18 cellular contexts compared by ENCODE assay signal in the genomic region with DNA sequence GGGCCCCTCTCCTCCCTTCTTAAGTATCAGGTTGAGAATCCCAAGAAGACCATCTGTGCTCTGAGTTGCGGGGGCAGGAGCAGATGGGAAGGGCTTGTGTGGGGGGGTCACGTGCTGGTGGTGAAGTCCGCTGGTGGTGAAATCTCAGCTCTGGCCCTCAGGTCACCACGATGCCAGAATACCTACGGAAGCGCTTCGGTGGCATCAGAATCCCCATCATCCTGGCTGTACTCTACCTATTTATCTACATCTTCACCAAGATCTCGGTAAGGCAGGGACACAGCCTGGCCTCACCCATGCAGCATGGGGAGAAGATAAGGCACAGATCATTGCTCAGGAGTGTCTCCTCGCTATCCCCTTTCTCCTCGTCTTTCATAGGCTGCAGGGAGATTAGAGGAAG. TPM values are rescaled to one million over a fixed set of nuclear protein-coding genes. Genes with fewer than 3 reads are reported as not detected.
DNase-seq lines count a peak whose midpoint lies in the region; ATAC-seq and TF ChIP-seq lines count a peak whose summit lies in the region.
"Had no signal": no experiment of that assay in that cellular context is flagged by ENCODE, and none has a peak within 500 bp of the region (broad histone marks: within the 10 kb centered on the region; RNA-seq: fewer than 3 reads in every experiment).

No MANE protein-coding gene starts in this region.

- WGBS in ovary, 3 donors = 81 to 86% (median 83%) methylated on average over 10 of the region's 10 CpGs

- H3K27ac Mint-ChIP-seq in neural crest cell (ENCODE audit: unreplicated experiment) = peak overlapping the region; percentile 27
- H3K27ac Mint-ChIP-seq: B cell; CD8-positive, alpha-beta T cell; GM23338 had no signal

- peaks cover 4% of the 10 kb centered on the region for H3K9me3 Mint-ChIP-seq in neural crest cell

- H3K27me3 Mint-ChIP-seq in neural crest cell (ENCODE audit: low read depth) = peaks cover 11% of the 10 kb centered on the region

- no peak overlapping the region for H3K4me3 Mint-ChIP-seq in neural crest cell
- H3K4me3 Mint-ChIP-seq: B cell; CD8-positive, alpha-beta T cell; GM23338 had no signal

- no peak for TF ChIP-seq CTCF in neural crest cell (conservative IDR thresholded peaks at IDR 0.05)
- TF ChIP-seq CTCF in ovary (IDR thresholded peaks at IDR 0.05) = no peak

- no peaks in the 10 kb centered on the region for H3K27me3 ChIP-seq in ovary
- H3K27me3 ChIP-seq: BLaER1 treated with 17β-estradiol and CSF1 and Interleukin-3, amounts not matched to agents 10 nM and 100 nM had no signal

- peak; percentile 21 for DNase-seq in activated effector memory CD4-positive, alpha-beta T cell treated with anti-CD3 and anti-CD28 coated beads, Interleukin-2, amount 50 U/mL, for 16 hours
- no peak for DNase-seq in activated effector memory CD4-positive, alpha-beta T cell treated with Interleukin-2 at 50 U/mL for 16 hours
- DNase-seq in NCI-H82 (lab: John Stamatoyannopoulos, UW) (peak; percentile 87), neural crest cell (ENCODE audit: low read depth, low spot score) (no peak), COLO829 (ENCODE audit: low spot score) (no peak), ovary (no peak)
- DNase-seq: CD8-positive, alpha-beta T cell; COR-L47; DMS153; DMS79; GDM1; HCEC 1CT had no signal

- H3K4me1 ChIP-seq in ovary (ENCODE audit: insufficient read depth) = no peaks in the 10 kb centered on the region

- no peaks in the 10 kb centered on the region for H3K36me3 Mint-ChIP-seq in neural crest cell (ENCODE audit: low read depth)
- H3K36me3 Mint-ChIP-seq: CD8-positive, alpha-beta T cell had no signal

- H3K4me1 Mint-ChIP-seq in neural crest cell = no peaks in the 10 kb centered on the region
- H3K4me1 Mint-ChIP-seq: B cell, GM23338 had no signal

- TF ChIP-seq EP300 in ovary (IDR thresholded peaks at IDR 0.05) = no peak

- no peak overlapping the region for H3K27ac ChIP-seq in ovary
- H3K27ac ChIP-seq: BLaER1 treated with 17β-estradiol and CSF1 and Interleukin-3, amounts not matched to agents 10 nM and 100 nM; HL-60 had no signal

- no peak for TF ChIP-seq POLR2A in ovary (IDR thresholded peaks at IDR 0.05)

- no peak for ATAC-seq in GM21526 (IDR thresholded peaks at IDR 0.05; ENCODE audit: low FRiP score, unreplicated experiment)
- ATAC-seq: CD8-positive, alpha-beta T cell; GM23338 had no signal

- intact Hi-C loops in ovary (cut with DNase I) = no loop called here

- no peaks in the 10 kb centered on the region for H3K9me3 ChIP-seq in ovary

- H3K4me3 ChIP-seq in ovary = no peak overlapping the region
- H3K4me3 ChIP-seq: BLaER1 treated with 17β-estradiol and CSF1 and Interleukin-3, amounts not matched to agents 10 nM and 100 nM; GM23338 had no signal

- no peaks in the 10 kb centered on the region for H3K36me3 ChIP-seq in ovary
- H3K36me3 ChIP-seq: BLaER1 treated with 17β-estradiol and CSF1 and Interleukin-3, amounts not matched to agents 10 nM and 100 nM had no signal

RNA-seq across cellular contexts. Expression of gene SLC5A11, which starts 29.7 kb away (rescaled TPM):
- not detected in 2 replicates for total RNA-seq in neural crest cell
- total RNA-seq in ovary = under 1 TPM in 3 of 7 donors, not detected in 4; 0.24 to 0.50 (median 0.32) TPM
- under 1 TPM in 1 of 2 donors, not detected in 1; 0.04 TPM for polyA plus RNA-seq in ovary
- total RNA-seq: Daoy had no signal
- polyA plus RNA-seq: GM23338 had no signal

Comparison
In these comparisons a context has a peak if more than half of its experiments do, and no peak if none do; other contexts are left out.
1. DNase-seq: peak in activated effector memory CD4-positive, alpha-beta T cell treated with anti-CD3 and anti-CD28 coated beads, Interleukin-2, amount 50 U/mL, for 16 hours (single experiment) and NCI-H82 (single experiment); none in activated effector memory CD4-positive, alpha-beta T cell treated with Interleukin-2 at 50 U/mL for 16 hours (single experiment), neural crest cell (single experiment), COLO829 (single experiment) and ovary (0 of 5).